Comparison of ENCODE assay signal across 14 cellular contexts in genomic region chr6:119137194-119138072, GRCh38. TPM values are rescaled to one million over a fixed set of nuclear protein-coding genes. Genes with fewer than 3 reads are reported as not detected.
A peak's percentile ranks its signal among the peaks of the same experiment; 100 is the strongest.
DNase-seq lines count a peak whose midpoint lies in the region; ATAC-seq and TF ChIP-seq lines count a peak whose summit lies in the region.
"Had no signal": no experiment of that assay in that cellular context is flagged by ENCODE, and none has a peak within 500 bp of the region (broad histone marks: within the 10 kb centered on the region; RNA-seq: fewer than 3 reads in every experiment).

No MANE protein-coding gene starts in this region.

- peaks cover 0 to 4% of the 10 kb centered on the region in 2 donors for H3K27me3 Mint-ChIP-seq in T-cell
- H3K27me3 Mint-ChIP-seq: activated B cell treated with CpG ODN at 0.5 μM for 24 hours, brain had no signal

- H3K27ac ChIP-seq in coronary artery = peak overlapping the region; percentile 0 to 37

- no peak for TF ChIP-seq POLR2A in NB4 (IDR thresholded peaks at IDR 0.05; ENCODE audit: extremely low read depth, insufficient read length)

- peaks cover 0 to 4% (median 0%) of the 10 kb centered on the region in 3 donors for H3K4me1 Mint-ChIP-seq in T-cell
- H3K4me1 Mint-ChIP-seq: activated B cell treated with CpG ODN at 0.5 μM for 24 hours had no signal

- ATAC-seq in omental fat pad (ENCODE audit: low FRiP score) (peak; percentile 92), T-cell (replicated peaks in 1 of 4) (no peak), HG03432 (IDR thresholded peaks at IDR 0.05; ENCODE audit: unreplicated experiment) (no peak)
- ATAC-seq: CD8-positive, alpha-beta T cell had no signal

- H3K9me3 Mint-ChIP-seq in T-cell = no peaks in the 10 kb centered on the region
- H3K9me3 Mint-ChIP-seq: activated B cell treated with CpG ODN at 0.5 μM for 24 hours; brain; CD8-positive, alpha-beta T cell had no signal

- H3K27ac Mint-ChIP-seq in T-cell = no peak overlapping the region
- H3K27ac Mint-ChIP-seq: activated B cell treated with CpG ODN at 0.5 μM for 24 hours; CD8-positive, alpha-beta T cell had no signal

- no peak overlapping the region for H3K4me3 Mint-ChIP-seq in T-cell
- H3K4me3 Mint-ChIP-seq: activated B cell treated with CpG ODN at 0.5 μM for 24 hours; brain; CD8-positive, alpha-beta T cell had no signal

- CTCF ChIA-PET in T-cell (lab: Charles Lee) = interaction anchor here in 1 of 2 donors (0.6 to 1.7 kb wide), 3 partner anchors 8 to 17 kb away, joined by 3 to 7 read pairs (median 4); no protein-coding TSS in a partner anchor

- DNase-seq in EH (ENCODE audit: low read depth) = peak; percentile 20
- peak; percentile 70 for DNase-seq in NB4 (ENCODE audit: low read depth)
- DNase-seq in coronary artery (ENCODE audit: low spot score) = no peak
- DNase-seq in omental fat pad (ENCODE audit: low spot score) = no peak
- no peak for DNase-seq in activated CD4-positive, alpha-beta T cell treated with anti-CD3 and anti-CD28 coated beads, Interleukin-2, amount 50 U/mL, for 4 hours
- no peak for DNase-seq in T-cell
- DNase-seq in activated CD4-positive, CD25-positive, alpha-beta regulatory T cell treated with anti-CD3 and anti-CD28 coated beads, Interleukin-2, amount 50 U/mL, for 72 hours = no peak
- DNase-seq: activated B cell treated with CpG ODN at 0.5 μM for 24 hours; activated T-cell treated with anti-CD3 and anti-CD28 coated beads, Interleukin-2, amount 50 U/mL, for 48 hours; CD8-positive, alpha-beta T cell; esophagus squamous epithelium; Right ventricle myocardium superior had no signal

- no peak overlapping the region for H3K4me3 ChIP-seq in NB4 (ENCODE audit: low read depth, low read length)
- no peak overlapping the region for H3K4me3 ChIP-seq in coronary artery
- H3K4me3 ChIP-seq: esophagus squamous epithelium had no signal

- H3K36me3 Mint-ChIP-seq in T-cell = no peaks in the 10 kb centered on the region
- H3K36me3 Mint-ChIP-seq: brain; CD8-positive, alpha-beta T cell had no signal

- no peak for TF ChIP-seq CTCF in NB4 (IDR thresholded peaks at IDR 0.05; ENCODE audit: low read depth, low read length)
- TF ChIP-seq CTCF in coronary artery (IDR thresholded peaks at IDR 0.05) = no peak
- no peak for TF ChIP-seq CTCF in omental fat pad (IDR thresholded peaks at IDR 0.05)

- POLR2A ChIA-PET in T-cell (lab: Charles Lee) = no interaction called here

RNA-seq across cellular contexts. Expression of gene FAM184A, which starts 59.0 kb away (rescaled TPM):
- 10 to 100 TPM in 1 of 4 donors, 1 to 10 TPM in 3; 3.0 to 14.3 (median 6.3) TPM for total RNA-seq in omental fat pad
- 1 to 10 TPM; 3.6 to 6.4 (median 5.1) TPM for total RNA-seq in T-cell

Comparison
In these comparisons a context has a peak if more than half of its experiments do, and no peak if none do; other contexts are left out.
1. DNase-seq: peak in EH (single experiment) and NB4 (single experiment); none in coronary artery (single experiment), omental fat pad (single experiment), activated CD4-positive, alpha-beta T cell treated with anti-CD3 and anti-CD28 coated beads, Interleukin-2, amount 50 U/mL, for 4 hours (0 of 2), T-cell (0 of 34) and activated CD4-positive, CD25-positive, alpha-beta regulatory T cell treated with anti-CD3 and anti-CD28 coated beads, Interleukin-2, amount 50 U/mL, for 72 hours (single experiment).